10 cellular contexts compared by ENCODE assay signal in the genomic region with DNA sequence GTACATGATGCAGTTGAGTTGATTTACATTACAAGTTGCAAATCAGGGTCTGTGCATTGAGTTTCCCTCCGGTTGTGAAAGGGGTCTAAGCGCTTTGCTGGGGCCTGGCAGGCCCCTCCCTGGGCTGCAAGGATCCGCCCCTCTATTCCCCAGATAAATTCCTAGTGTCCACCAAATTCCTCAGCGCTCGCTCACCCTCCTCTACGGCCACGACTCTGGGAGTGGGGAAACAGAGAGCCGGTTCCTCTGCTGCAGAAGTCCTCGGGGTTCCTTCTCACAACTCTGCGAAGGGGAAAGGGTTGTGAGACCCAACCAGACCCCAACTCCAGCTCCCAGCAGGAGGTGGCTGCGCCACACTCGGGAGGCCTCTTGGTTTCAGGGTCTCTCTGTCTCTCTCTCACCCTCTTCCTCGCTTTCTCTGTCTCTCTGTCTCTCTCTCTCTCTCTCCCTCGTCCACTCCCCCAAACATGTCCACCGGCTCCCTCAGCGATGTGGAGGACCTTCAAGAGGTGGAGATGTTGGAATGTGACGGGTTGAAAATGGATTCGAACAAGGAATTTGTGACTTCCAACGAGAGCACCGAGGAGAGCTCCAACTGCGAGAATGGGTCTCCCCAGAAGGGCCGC. TPM values are rescaled to one million over a fixed set of nuclear protein-coding genes. Genes with fewer than 3 reads are reported as not detected.
DNase-seq lines count a peak whose midpoint lies in the region; ATAC-seq, FAIRE-seq and TF ChIP-seq lines count a peak whose summit lies in the region.
"Had no signal": no experiment of that assay in that cellular context is flagged by ENCODE, and none has a peak within 500 bp of the region (broad histone marks: within the 10 kb centered on the region; RNA-seq: fewer than 3 reads in every experiment).

TSS of gene TCF21 (plus strand) at position 183 of the 626 bp plus-strand sequence. CDS start at position 468, 285 bp downstream.

- DNase-seq in CD8-positive, alpha-beta T cell: no peak
- DNase-seq in right atrium auricular region (ENCODE audit: low spot score): peak; percentile 79
- no peak for DNase-seq in pancreas
- no peak for DNase-seq in SHP77 (lab: John Stamatoyannopoulos, UW)
- DNase-seq in COLO829 (ENCODE audit: low spot score): no peak
- DNase-seq: NCI-H226 had no signal

- 14 to 15% methylated on average over 22 of the region's 22 CpGs for WGBS in pancreas, 2 donors

- H3K4me3 ChIP-seq in CD8-positive, alpha-beta T cell (ENCODE audit: low read depth, low read length): no peak within 1 kb of the TSS
- H3K4me3 ChIP-seq in right atrium auricular region (peak within 1 kb of the TSS; percentile 53), pancreas (peak within 1 kb of the TSS in 2 of 4 donors; percentile 7 to 27)

- no peaks in the 10 kb centered on the region for H3K9me3 ChIP-seq in CD8-positive, alpha-beta T cell (ENCODE audit: low read length)
- H3K9me3 ChIP-seq in right atrium auricular region (no peaks in the 10 kb centered on the region), pancreas (no peaks in the 10 kb centered on the region)

- no peak for FAIRE-seq in pancreas (lab: Jason Lieb, UNC)

- peaks cover 27% of the 10 kb centered on the region for H3K4me1 ChIP-seq in CD8-positive, alpha-beta T cell (ENCODE audit: insufficient read depth, low read length)
- peaks cover 0 to 22% of the 10 kb centered on the region in 2 donors for H3K4me1 ChIP-seq in right atrium auricular region
- peaks cover 7 to 9% (median 8%) of the 10 kb centered on the region in 3 donors for H3K4me1 ChIP-seq in pancreas

- no peaks in the 10 kb centered on the region for H3K36me3 ChIP-seq in CD8-positive, alpha-beta T cell (ENCODE audit: insufficient read depth, low read length)
- H3K36me3 ChIP-seq in right atrium auricular region: no peaks in the 10 kb centered on the region
- no peaks in the 10 kb centered on the region for H3K36me3 ChIP-seq in pancreas

- no peak for TF ChIP-seq CTCF in CD8-positive, alpha-beta T cell (IDR thresholded peaks at IDR 0.05)
- no peak for TF ChIP-seq CTCF in right atrium auricular region (IDR thresholded peaks at IDR 0.05)
- no peak for TF ChIP-seq CTCF in pancreas (IDR thresholded peaks at IDR 0.05)

- no peaks in the 10 kb centered on the region for H3K9me3 Mint-ChIP-seq in CD8-positive, alpha-beta T cell
- H3K9me3 Mint-ChIP-seq in activated naive CD8-positive, alpha-beta T cell (ENCODE audit: low read depth): no peaks in the 10 kb centered on the region

- POLR2A ChIA-PET in CD8-positive, alpha-beta T cell (lab: Charles Lee): no interaction called here

- no peak for ATAC-seq in CD8-positive, alpha-beta T cell
- ATAC-seq in pancreas (peak in 3 of 4 donors; percentile 55 to 66 (median 61)), HG02870 (IDR thresholded peaks at IDR 0.05; ENCODE audit: unreplicated experiment) (no peak), HG03045 (IDR thresholded peaks at IDR 0.05; ENCODE audit: unreplicated experiment) (no peak)

- peak within 1 kb of the TSS; percentile 40 for H3K4me3 Mint-ChIP-seq in CD8-positive, alpha-beta T cell
- peak within 1 kb of the TSS; percentile 73 for H3K4me3 Mint-ChIP-seq in activated naive CD8-positive, alpha-beta T cell

- no peaks in the 10 kb centered on the region for H3K36me3 Mint-ChIP-seq in CD8-positive, alpha-beta T cell
- no peaks in the 10 kb centered on the region for H3K36me3 Mint-ChIP-seq in activated naive CD8-positive, alpha-beta T cell

- peaks cover 86% of the 10 kb centered on the region for H3K27me3 Mint-ChIP-seq in CD8-positive, alpha-beta T cell (ENCODE audit: low read depth)
- peaks cover 57% of the 10 kb centered on the region for H3K27me3 Mint-ChIP-seq in activated naive CD8-positive, alpha-beta T cell

- H3K27me3 ChIP-seq in CD8-positive, alpha-beta T cell (ENCODE audit: insufficient read depth, low read length): peaks cover 29% of the 10 kb centered on the region
- H3K27me3 ChIP-seq in right atrium auricular region (peaks cover 11 to 35% of the 10 kb centered on the region in 2 donors), pancreas (peaks cover 0 to 54% (median 15%) of the 10 kb centered on the region in 4 donors)

- H3K27ac ChIP-seq in CD8-positive, alpha-beta T cell (ENCODE audit: low read depth, low read length): no peak within 1 kb of the TSS
- H3K27ac ChIP-seq in right atrium auricular region (peak within 1 kb of the TSS; percentile 81 to 90), pancreas (peak within 1 kb of the TSS in 2 of 4 donors; percentile 10 to 51)

- H3K4me1 Mint-ChIP-seq in CD8-positive, alpha-beta T cell (ENCODE audit: low read depth): peaks cover 34% of the 10 kb centered on the region
- peaks cover 48% of the 10 kb centered on the region for H3K4me1 Mint-ChIP-seq in activated naive CD8-positive, alpha-beta T cell (ENCODE audit: low read depth)

- CTCF ChIA-PET in CD8-positive, alpha-beta T cell (lab: Charles Lee): no interaction called here

- no peak within 1 kb of the TSS for H3K27ac Mint-ChIP-seq in CD8-positive, alpha-beta T cell
- no peak within 1 kb of the TSS for H3K27ac Mint-ChIP-seq in activated naive CD8-positive, alpha-beta T cell

- intact Hi-C loops in CD8-positive, alpha-beta T cell (cut with DNase I, micrococcal nuclease): no loop called here
- intact Hi-C loops in pancreas (cut with DNase I): no loop called here

RNA-seq across cellular contexts. Expression of gene TCF21, which starts in this region (rescaled TPM):
- not detected for total RNA-seq in CD8-positive, alpha-beta T cell
- total RNA-seq in right atrium auricular region (10 to 100 TPM in 1 of 2 donors, 1 to 10 TPM in 1; 7.5 to 16.5 TPM), pancreas (1 to 10 TPM in 1 of 6 donors, under 1 TPM in 5; 0.08 to 2.3 (median 0.63) TPM)
- under 1 TPM; 0.53 to 0.77 TPM for polyA plus RNA-seq in pancreas
- total RNA-seq: lung microvascular endothelial cell had no signal

Comparison
In these comparisons a context has a peak if more than half of its experiments do, and no peak if none do; other contexts are left out.
1. ATAC-seq: peak in pancreas (3 of 4); none in CD8-positive, alpha-beta T cell (single experiment), HG02870 (single experiment) and HG03045 (single experiment).